1 cellular context compared by ENCODE assay signal in the genomic region with DNA sequence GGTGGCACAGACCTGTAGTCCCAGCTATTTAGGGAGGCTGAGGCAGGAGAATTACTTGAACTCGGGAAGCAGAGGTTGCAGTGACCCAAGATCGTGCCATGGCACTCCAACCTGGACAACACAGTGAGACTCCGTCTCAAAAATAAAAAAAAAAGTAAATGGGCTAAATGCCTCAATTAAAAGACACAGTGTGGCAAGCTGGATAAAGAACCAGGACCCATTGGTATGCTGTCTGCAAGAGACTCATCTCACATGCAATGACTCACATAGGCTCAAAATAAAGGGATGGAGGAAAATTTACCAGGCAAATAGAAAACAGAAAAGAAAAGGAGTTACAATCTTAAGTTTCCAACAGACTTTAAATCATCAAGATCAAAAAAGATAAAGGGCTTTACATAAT.
TF ChIP-seq lines count a peak whose summit lies in the region.

No MANE protein-coding gene starts in this region.

TF ChIP-seq in K562, 482 proteins besides CTCF, POLR2A, EP300 and RAD21 (continued from another document):
- TF ChIP-seq, protein P1, sequence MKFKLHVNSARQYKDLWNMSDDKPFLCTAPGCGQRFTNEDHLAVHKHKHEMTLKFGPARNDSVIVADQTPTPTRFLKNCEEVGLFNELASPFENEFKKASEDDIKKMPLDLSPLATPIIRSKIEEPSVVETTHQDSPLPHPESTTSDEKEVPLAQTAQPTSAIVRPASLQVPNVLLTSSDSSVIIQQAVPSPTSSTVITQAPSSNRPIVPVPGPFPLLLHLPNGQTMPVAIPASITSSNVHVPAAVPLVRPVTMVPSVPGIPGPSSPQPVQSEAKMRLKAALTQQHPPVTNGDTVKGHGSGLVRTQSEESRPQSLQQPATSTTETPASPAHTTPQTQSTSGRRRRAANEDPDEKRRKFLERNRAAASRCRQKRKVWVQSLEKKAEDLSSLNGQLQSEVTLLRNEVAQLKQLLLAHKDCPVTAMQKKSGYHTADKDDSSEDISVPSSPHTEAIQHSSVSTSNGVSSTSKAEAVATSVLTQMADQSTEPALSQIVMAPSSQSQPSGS (CRISPR knock-in tag; IDR thresholded peaks at IDR 0.05) = no peak
- TF ChIP-seq ARNT (IDR thresholded peaks at IDR 0.05) (no peak), POLR2AphosphoS2 (IDR thresholded peaks at IDR 0.05; ENCODE audit: low read length) (no peak), ZNF586 (CRISPR knock-in tag; conservative IDR thresholded peaks at IDR 0.05) (no peak)
TF ChIP-seq in K562: peak in this region for 2.
